8 cellular contexts compared by ENCODE assay signal in the genomic region with DNA sequence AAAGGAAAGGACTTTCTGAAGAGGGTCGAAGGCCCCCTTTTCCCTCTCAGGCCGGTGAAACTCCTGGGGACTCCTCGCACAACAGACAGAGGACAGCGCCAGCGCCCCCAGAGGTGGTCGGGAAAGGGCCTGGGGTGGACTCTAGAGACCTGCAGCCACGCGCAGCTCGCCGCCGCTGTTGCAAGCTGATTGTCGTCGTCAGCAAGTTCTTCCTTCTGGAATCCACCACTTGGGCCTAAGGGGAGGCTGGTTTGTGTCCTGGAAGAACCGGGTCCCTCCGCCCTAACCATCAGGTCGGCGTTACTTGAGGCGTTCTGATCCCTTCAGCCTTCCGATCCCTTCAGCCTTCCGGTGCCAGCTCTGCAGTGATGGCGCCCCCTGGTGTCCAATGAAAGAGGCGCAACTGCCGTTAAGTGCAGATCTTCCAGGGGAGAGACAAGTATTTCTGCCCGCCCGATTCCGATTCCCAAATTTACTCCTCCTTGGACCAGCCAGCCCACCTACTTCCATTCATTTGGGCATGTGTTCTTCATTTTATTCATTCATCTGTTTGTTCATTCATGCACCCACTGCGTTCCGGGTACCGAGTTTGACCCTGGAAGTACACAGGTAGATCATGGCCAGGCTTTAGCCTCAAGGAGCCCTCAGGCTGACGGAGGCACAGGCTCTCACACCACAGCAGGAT.
DNase-seq lines count a peak whose midpoint lies in the region; ATAC-seq and TF ChIP-seq lines count a peak whose summit lies in the region.

No MANE protein-coding gene starts in this region.

- H3K4me3 Mint-ChIP-seq in activated CD4-positive, alpha-beta T cell treated with anti-CD3 and anti-CD28 coated beads, Interleukin-2, amount 10 ng/mL, durations not matched to agents 24 days and 14 days, result peak overlapping the region; percentile 9

- H3K27ac ChIP-seq in coronary artery, result no peak overlapping the region

- H3K27ac Mint-ChIP-seq in activated CD4-positive, alpha-beta T cell treated with anti-CD3 and anti-CD28 coated beads, Interleukin-2, amount 10 ng/mL, durations not matched to agents 24 days and 14 days, result no peak overlapping the region

- intact Hi-C loops in activated CD4-positive, alpha-beta T cell treated with anti-CD3 and anti-CD28 coated beads, Interleukin-2, amount 10 ng/mL, durations not matched to agents 24 days and 14 days (cut with micrococcal nuclease), result loop anchor here (1.0 to 2.0 kb wide), 2 partner anchors 321 to 394 kb away; no protein-coding TSS in a partner anchor

- H3K27me3 Mint-ChIP-seq in activated CD4-positive, alpha-beta T cell treated with anti-CD3 and anti-CD28 coated beads, Interleukin-2, amount 10 ng/mL, durations not matched to agents 24 days and 14 days, result peaks cover 21% of the 10 kb centered on the region

- TF ChIP-seq CTCF in coronary artery (IDR thresholded peaks at IDR 0.05), result peak; percentile 84

- H3K9me3 Mint-ChIP-seq in activated CD4-positive, alpha-beta T cell treated with anti-CD3 and anti-CD28 coated beads, Interleukin-2, amount 10 ng/mL, durations not matched to agents 24 days and 14 days, result peaks cover 5% of the 10 kb centered on the region

- ATAC-seq in GM19467 (IDR thresholded peaks at IDR 0.05; ENCODE audit: unreplicated experiment) (peak; percentile 56), left lobe of liver (peak; percentile 97), HG02938 (IDR thresholded peaks at IDR 0.05; ENCODE audit: unreplicated experiment) (no peak)

- H3K36me3 Mint-ChIP-seq in activated CD4-positive, alpha-beta T cell treated with anti-CD3 and anti-CD28 coated beads, Interleukin-2, amount 10 ng/mL, durations not matched to agents 24 days and 14 days (ENCODE audit: low read depth), result no peaks in the 10 kb centered on the region

- H3K4me1 Mint-ChIP-seq in activated CD4-positive, alpha-beta T cell treated with anti-CD3 and anti-CD28 coated beads, Interleukin-2, amount 10 ng/mL, durations not matched to agents 24 days and 14 days, result peaks cover 9% of the 10 kb centered on the region

- H3K4me3 ChIP-seq in coronary artery, result peak overlapping the region; percentile 55

- DNase-seq in AG08395 (ENCODE audit: low spot score), result peak; percentile 71
- DNase-seq in NCI-H226, result peak; percentile 21
- peak; percentile 93 for DNase-seq in activated CD4-positive, alpha-beta T cell treated with anti-CD3 and anti-CD28 coated beads, Interleukin-2, amount 10 ng/mL, durations not matched to agents 24 days and 14 days
- peak; percentile 74 for DNase-seq in coronary artery (ENCODE audit: low spot score)
- peak; percentile 67 for DNase-seq in left lobe of liver (ENCODE audit: low spot score)
- peak; percentile 52 for DNase-seq in stimulated activated CD4-positive, alpha-beta T cell treated with anti-CD3 and anti-CD28 coated beads, Interleukin-2, amount 100 ng/mL, for 4 hours (ENCODE audit: low read depth)

Comparison
In these comparisons a context has a peak if more than half of its experiments do, and no peak if none do; other contexts are left out.
1. DNase-seq: peak in every context shown above with its lines; median percentile 93 in activated CD4-positive, alpha-beta T cell treated with anti-CD3 and anti-CD28 coated beads, Interleukin-2, amount 10 ng/mL, durations not matched to agents 24 days and 14 days; 74 in coronary artery; 71 in AG08395; 67 in left lobe of liver; 52 in stimulated activated CD4-positive, alpha-beta T cell treated with anti-CD3 and anti-CD28 coated beads, Interleukin-2, amount 100 ng/mL, for 4 hours; 21 in NCI-H226.